ENCODE assay signal across 8 cellular contexts in genomic region chr15:99565281-99566156, GRCh38. TPM values are rescaled to one million over a fixed set of nuclear protein-coding genes. Genes with fewer than 3 reads are reported as not detected.
DNase-seq lines count a peak whose midpoint lies in the region; ATAC-seq and TF ChIP-seq lines count a peak whose summit lies in the region.

MEF2A (plus strand) TSS chr15:99565984; CDS start chr15:99633120, 67,136 bp downstream.

- no peaks in the 10 kb centered on the region for H3K36me3 Mint-ChIP-seq in activated naive CD4-positive, alpha-beta T cell treated with anti-CD3 and anti-CD28 coated beads, Interleukin-2, amount 50 U/mL, for 24 hours

- peak; percentile 82 for ATAC-seq in SK-N-SH treated with all-trans-retinoic acid at 6 μM for 48 hours

- DNase-seq in GM04503 (ENCODE audit: low read depth) (peak; percentile 69), HFF-Myc (ENCODE audit: extremely low read depth, low read depth) (peak; percentile 75), NAMALWA (ENCODE audit: low spot score) (peak; percentile 93), glomerular endothelial cell (ENCODE audit: extremely low read depth, low read depth, low spot score) (peak; percentile 72), nucleus accumbens (lab: John Stamatoyannopoulos, UW) (peak; percentile 30 to 94 (median 88)), superior temporal gyrus (ENCODE audit: extremely low spot score) (peak; percentile 96)

- H3K4me3 Mint-ChIP-seq in activated naive CD4-positive, alpha-beta T cell treated with anti-CD3 and anti-CD28 coated beads, Interleukin-2, amount 50 U/mL, for 24 hours = peak within 1 kb of the TSS; percentile 96

- peaks cover 55% of the 10 kb centered on the region for H3K4me1 Mint-ChIP-seq in activated naive CD4-positive, alpha-beta T cell treated with anti-CD3 and anti-CD28 coated beads, Interleukin-2, amount 50 U/mL, for 24 hours

- peak within 1 kb of the TSS; percentile 99 for H3K27ac Mint-ChIP-seq in activated naive CD4-positive, alpha-beta T cell treated with anti-CD3 and anti-CD28 coated beads, Interleukin-2, amount 50 U/mL, for 24 hours

- TF ChIP-seq CTCF in HFF-Myc (IDR thresholded peaks at IDR 0.05; ENCODE audit: low read depth, low read length, missing control alignments) = no peak

- peak within 1 kb of the TSS; percentile 66 for H3K4me3 ChIP-seq in HFF-Myc (replicated peaks; ENCODE audit: low read depth, low read length)

- no peaks in the 10 kb centered on the region for H3K9me3 Mint-ChIP-seq in activated naive CD4-positive, alpha-beta T cell treated with anti-CD3 and anti-CD28 coated beads, Interleukin-2, amount 50 U/mL, for 24 hours

- no peaks in the 10 kb centered on the region for H3K27me3 Mint-ChIP-seq in activated naive CD4-positive, alpha-beta T cell treated with anti-CD3 and anti-CD28 coated beads, Interleukin-2, amount 50 U/mL, for 24 hours

TF ChIP-seq in SK-N-SH treated with all-trans-retinoic acid at 6 μM for 48 hours, 23 proteins besides CTCF, POLR2A, EP300 and RAD21:
- TF ChIP-seq CSDC2 (CRISPR knock-in tag; IDR thresholded peaks at IDR 0.05) (no peak; the same call in 1 of the 2 replicates), ISL1 (CRISPR knock-in tag; IDR thresholded peaks at IDR 0.05) (no peak), POU6F1 (CRISPR knock-in tag; IDR thresholded peaks at IDR 0.05; ENCODE audit: borderline replicate concordance, low read depth) (no peak), ZNF8 (CRISPR knock-in tag; IDR thresholded peaks at IDR 0.05) (no peak), SNAI2 (CRISPR knock-in tag; IDR thresholded peaks at IDR 0.05) (no peak), ZFP30 (CRISPR knock-in tag; IDR thresholded peaks at IDR 0.05) (no peak), ESRRG (CRISPR knock-in tag; IDR thresholded peaks at IDR 0.05) (no peak), TOX (CRISPR knock-in tag; IDR thresholded peaks at IDR 0.05; ENCODE audit: borderline replicate concordance) (no peak), ZNF70 (CRISPR knock-in tag; IDR thresholded peaks at IDR 0.05) (no peak), BACH2 (CRISPR knock-in tag; IDR thresholded peaks at IDR 0.05; ENCODE audit: borderline replicate concordance) (no peak), TCF4 (CRISPR knock-in tag; IDR thresholded peaks at IDR 0.05; ENCODE audit: borderline replicate concordance) (no peak), OSR1 (CRISPR knock-in tag; IDR thresholded peaks at IDR 0.05) (no peak), RARB (CRISPR knock-in tag; IDR thresholded peaks at IDR 0.05) (no peak), CSRNP3 (CRISPR knock-in tag; IDR thresholded peaks at IDR 0.05) (no peak), TSHZ2 (CRISPR knock-in tag; IDR thresholded peaks at IDR 0.05) (no peak), ARNTL (CRISPR knock-in tag; IDR thresholded peaks at IDR 0.05; ENCODE audit: borderline replicate concordance, low read depth) (no peak)
TF ChIP-seq in SK-N-SH treated with all-trans-retinoic acid at 6 μM for 48 hours: peak in this region for 0.

RNA-seq across cellular contexts. Expression of gene MEF2A, which starts in this region (rescaled TPM):
- total RNA-seq in glomerular endothelial cell = 28.9 and 58.9 TPM in 2 replicates

Comparison
In these comparisons a context has a peak if more than half of its experiments do, and no peak if none do; other contexts are left out.
1. Peak in every context shown above with its lines: DNase-seq, ATAC-seq and H3K4me3 ChIP-seq.